ENCODE assay signal across 12 cellular contexts in the genomic region with DNA sequence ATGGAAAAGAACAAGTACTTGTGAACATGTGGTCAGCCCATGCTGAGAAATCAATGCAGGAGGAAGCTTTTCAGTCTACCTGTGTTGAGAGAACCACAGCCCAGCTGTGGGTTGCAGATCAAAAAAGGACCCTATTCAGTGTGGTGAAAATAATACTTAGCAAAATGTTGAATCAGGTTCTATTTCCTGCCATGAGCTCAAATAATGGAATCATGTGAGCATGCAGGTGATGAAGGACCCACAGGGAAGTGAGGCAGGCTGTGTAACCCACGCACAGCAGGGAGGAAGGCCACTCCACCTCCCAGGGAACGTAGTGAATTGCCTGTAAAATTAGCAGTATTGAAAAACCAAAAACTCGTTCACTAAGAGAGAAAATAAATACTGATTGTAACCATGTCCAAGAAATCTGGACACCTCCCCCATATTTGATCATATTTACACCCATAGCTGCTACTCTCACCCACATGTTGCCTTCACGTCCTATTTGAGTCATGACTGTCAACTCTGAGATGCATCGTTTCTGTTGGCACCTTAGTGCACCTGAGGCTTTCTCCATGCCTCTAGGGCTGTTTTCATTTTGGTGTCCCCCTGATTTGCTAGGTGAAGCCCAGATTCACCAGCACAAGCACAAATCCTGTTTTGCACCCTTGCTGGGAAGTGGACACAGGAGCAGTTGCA. TPM values are rescaled to one million over a fixed set of nuclear protein-coding genes. Genes with fewer than 3 reads are reported as not detected.
DNase-seq lines count a peak whose midpoint lies in the region; ATAC-seq and TF ChIP-seq lines count a peak whose summit lies in the region.
"Had no signal": no experiment of that assay in that cellular context is flagged by ENCODE, and none has a peak within 500 bp of the region (broad histone marks: within the 10 kb centered on the region; RNA-seq: fewer than 3 reads in every experiment).

No MANE protein-coding gene starts in this region.

- peaks cover 9% of the 10 kb centered on the region for H3K4me1 Mint-ChIP-seq in activated T-helper 17 cell treated with anti-CD3 and anti-CD28 coated beads, Interleukin-2, amount 50 U/mL, for 72 hours
- H3K4me1 Mint-ChIP-seq: activated naive CD4-positive, alpha-beta T cell treated with anti-CD3 and anti-CD28 coated beads, Interleukin-2, amount 50 U/mL, for 24 hours; nephron had no signal

- H3K9me3 Mint-ChIP-seq in activated T-helper 17 cell treated with anti-CD3 and anti-CD28 coated beads, Interleukin-2, amount 50 U/mL, for 72 hours = peaks cover 3% of the 10 kb centered on the region
- H3K9me3 Mint-ChIP-seq: activated naive CD4-positive, alpha-beta T cell treated with anti-CD3 and anti-CD28 coated beads, Interleukin-2, amount 50 U/mL, for 24 hours; nephron had no signal

- no peak for TF ChIP-seq EP300 in stomach (IDR thresholded peaks at IDR 0.05)

- peaks cover 6% of the 10 kb centered on the region for H3K27me3 Mint-ChIP-seq in activated T-helper 17 cell treated with anti-CD3 and anti-CD28 coated beads, Interleukin-2, amount 50 U/mL, for 72 hours

- peak overlapping the region; percentile 49 for H3K4me3 Mint-ChIP-seq in activated T-helper 17 cell treated with anti-CD3 and anti-CD28 coated beads, Interleukin-2, amount 50 U/mL, for 72 hours
- H3K4me3 Mint-ChIP-seq: activated naive CD4-positive, alpha-beta T cell treated with anti-CD3 and anti-CD28 coated beads, Interleukin-2, amount 50 U/mL, for 24 hours; nephron had no signal

- DNase-seq in MV-4-11 (lab: John Stamatoyannopoulos, UW) (no peak), MG63 (no peak), germinal center (ENCODE audit: low spot score) (no peak), stomach (no peak)
- DNase-seq: DMS79; effector CD4-positive, alpha-beta T cell had no signal

- peak overlapping the region; percentile 90 for H3K27ac Mint-ChIP-seq in activated T-helper 17 cell treated with anti-CD3 and anti-CD28 coated beads, Interleukin-2, amount 50 U/mL, for 72 hours
- H3K27ac Mint-ChIP-seq: activated naive CD4-positive, alpha-beta T cell treated with anti-CD3 and anti-CD28 coated beads, Interleukin-2, amount 50 U/mL, for 24 hours; nephron had no signal

- 79 to 94% (median 89%) methylated on average over 5 of the region's 5 CpGs for WGBS in stomach, 5 donors

- no peak for TF ChIP-seq POLR2A in stomach (IDR thresholded peaks at IDR 0.05)

- H3K4me3 ChIP-seq in MG63 (no peak overlapping the region), stomach (no peak overlapping the region)

- H3K4me1 ChIP-seq in stomach = no peaks in the 10 kb centered on the region

- peak; percentile 42 for ATAC-seq in GM18517 (IDR thresholded peaks at IDR 0.05; ENCODE audit: unreplicated experiment)
- peak; percentile 36 for ATAC-seq in GM19397 (IDR thresholded peaks at IDR 0.05; ENCODE audit: unreplicated experiment)
- ATAC-seq in HG03095 (IDR thresholded peaks at IDR 0.05; ENCODE audit: unreplicated experiment) = peak; percentile 37
- ATAC-seq in activated T-helper 17 cell treated with anti-CD3 and anti-CD28 coated beads, Interleukin-2, amount 50 U/mL, for 72 hours (replicated peaks) = peak; percentile 42

- H3K27me3 ChIP-seq in MG63 (peaks cover 8% of the 10 kb centered on the region), stomach (no peaks in the 10 kb centered on the region)

- H3K27ac ChIP-seq in stomach = no peak overlapping the region

- no peaks in the 10 kb centered on the region for H3K36me3 Mint-ChIP-seq in activated T-helper 17 cell treated with anti-CD3 and anti-CD28 coated beads, Interleukin-2, amount 50 U/mL, for 72 hours (ENCODE audit: low read depth)
- H3K36me3 Mint-ChIP-seq: activated naive CD4-positive, alpha-beta T cell treated with anti-CD3 and anti-CD28 coated beads, Interleukin-2, amount 50 U/mL, for 24 hours had no signal

- intact Hi-C loops in stomach (cut with DNase I; ENCODE audit: low total_unique reads) = no loop called here

- H3K36me3 ChIP-seq in MG63 (no peaks in the 10 kb centered on the region), stomach (no peaks in the 10 kb centered on the region)

- H3K9me3 ChIP-seq in MG63 (no peaks in the 10 kb centered on the region), stomach (no peaks in the 10 kb centered on the region)

- TF ChIP-seq CTCF in stomach (IDR thresholded peaks at IDR 0.05) = no peak

RNA-seq across cellular contexts. Expression of a gene that starts 20.5 kb away (rescaled TPM):
- total RNA-seq in activated T-helper 17 cell treated with anti-CD3 and anti-CD28 coated beads, Interleukin-2, amount 50 U/mL, for 72 hours = 10 to 100 TPM; 12.9 to 13.4 TPM
- total RNA-seq in MG63 (2014; rRNA removed; shearing (Covaris generic); ENCODE audit: low replicate concordance) = 1.1 and 1.8 TPM in 2 replicates
- total RNA-seq in stomach = 10 to 100 TPM in 3 of 5 donors, 1 to 10 TPM in 1, under 1 TPM in 1; 0.29 to 41.2 (median 16.2) TPM
- 1 to 10 TPM; 4.3 to 4.9 (median 4.6) TPM for polyA plus RNA-seq in stomach
